Comparison of ENCODE assay signal across 8 cellular contexts in the genomic region with DNA sequence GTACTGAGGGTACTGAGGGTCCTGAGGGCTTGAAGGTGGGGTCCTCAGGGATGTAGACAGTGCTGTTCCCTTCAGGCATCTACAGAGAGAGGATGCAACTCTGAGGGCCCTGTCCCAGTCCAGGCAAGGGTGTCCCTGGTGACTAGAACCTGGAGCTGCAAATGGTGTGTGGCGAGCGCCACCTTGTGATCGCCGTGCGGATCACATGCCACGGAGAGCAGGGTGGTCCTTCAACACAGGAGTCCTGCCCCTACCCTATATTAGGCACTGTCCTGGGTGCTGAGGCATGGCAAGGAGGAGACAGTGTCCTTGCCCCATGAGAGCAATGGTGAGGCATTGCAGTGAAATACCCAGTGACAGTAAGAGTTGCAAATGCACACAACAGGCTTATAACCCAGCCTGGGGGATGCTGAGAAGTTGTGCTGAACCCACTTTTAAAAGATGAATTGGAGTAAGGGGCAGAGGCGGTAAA. TPM values are rescaled to one million over a fixed set of nuclear protein-coding genes. Genes with fewer than 3 reads are reported as not detected.
A peak's percentile ranks its signal among the peaks of the same experiment; 100 is the strongest.
DNase-seq lines count a peak whose midpoint lies in the region; ATAC-seq and TF ChIP-seq lines count a peak whose summit lies in the region.

No MANE protein-coding gene starts in this region.

- POLR2A ChIA-PET in Caco-2 (lab: Charles Lee), result no interaction called here

- TF ChIP-seq CTCF in Caco-2 (IDR thresholded peaks at IDR 0.05; ENCODE audit: insufficient read depth in 1 of 2, low read depth in 1 of 2, low read length in 1 of 2, severe bottlenecking in 1 of 2, unreplicated experiment in 1 of 2) (peak; percentile 89 to 91), gastrocnemius medialis (IDR thresholded peaks at IDR 0.05 in 4 of 5, conservative IDR thresholded peaks at IDR 0.05 in 1 of 5) (peak in 4 of 5 experiments; percentile 18 to 44 (median 26))

- CTCF ChIA-PET in Caco-2 (lab: Charles Lee), result interaction anchor here (0.6 to 3.2 kb wide), 6 partner anchors 30 to 116 kb away, joined by 3 to 34 read pairs (median 6); no protein-coding TSS in a partner anchor

- no peak overlapping the region for H3K4me3 ChIP-seq in Caco-2 (ENCODE audit: low read depth, low read length)
- no peak overlapping the region for H3K4me3 ChIP-seq in gastrocnemius medialis

- H3K4me3 Mint-ChIP-seq in Caco-2 (ENCODE audit: unreplicated experiment), result no peak overlapping the region
- H3K4me3 Mint-ChIP-seq in activated T-cell treated with anti-CD3 and anti-CD28 coated beads, Interleukin-2, amount 50 U/mL, for 24 hours, result no peak overlapping the region

- H3K36me3 ChIP-seq in Caco-2 (ENCODE audit: control insufficient read depth, insufficient read depth, low read length) (no peaks in the 10 kb centered on the region), gastrocnemius medialis (no peaks in the 10 kb centered on the region)

- no peak overlapping the region for H3K27ac Mint-ChIP-seq in Caco-2 (ENCODE audit: unreplicated experiment)
- H3K27ac Mint-ChIP-seq in activated T-cell treated with anti-CD3 and anti-CD28 coated beads, Interleukin-2, amount 50 U/mL, for 24 hours, result no peak overlapping the region

- intact Hi-C loops in Caco-2 (cut with micrococcal nuclease; ENCODE audit: unreplicated experiment), result loop anchor here (1.0 to 2.0 kb wide), 4 partner anchors 14 to 115 kb away; no protein-coding TSS in a partner anchor
- intact Hi-C loops in left cardiac atrium (cut with DNase I), result loop anchor here (2.0 to 5.0 kb wide), 2 partner anchors 114 to 116 kb away; no protein-coding TSS in a partner anchor
- intact Hi-C loops in gastrocnemius medialis (cut with DNase I; ENCODE audit: low total_unique reads), result no loop called here

- H3K27me3 ChIP-seq in Caco-2 (replicated peaks; ENCODE audit: control insufficient read depth, insufficient read depth, low read length) (peaks cover 1% of the 10 kb centered on the region; the same call in 1 of the 2 replicates), gastrocnemius medialis (peaks cover 20 to 32% (median 27%) of the 10 kb centered on the region in 3 donors)

- H3K9me3 Mint-ChIP-seq in Caco-2 (ENCODE audit: unreplicated experiment), result no peaks in the 10 kb centered on the region
- no peaks in the 10 kb centered on the region for H3K9me3 Mint-ChIP-seq in activated T-cell treated with anti-CD3 and anti-CD28 coated beads, Interleukin-2, amount 50 U/mL, for 24 hours

- H3K9me3 ChIP-seq in Caco-2, result no peaks in the 10 kb centered on the region
- H3K9me3 ChIP-seq in gastrocnemius medialis, result no peaks in the 10 kb centered on the region

- ATAC-seq in GM19463 (IDR thresholded peaks at IDR 0.05; ENCODE audit: unreplicated experiment), result peak; percentile 57
- peak; percentile 23 to 64 for ATAC-seq in left cardiac atrium
- no peak for ATAC-seq in gastrocnemius medialis
- ATAC-seq in HG02840 (IDR thresholded peaks at IDR 0.05; ENCODE audit: low FRiP score, unreplicated experiment), result no peak
- no peak for ATAC-seq in HG03025 (IDR thresholded peaks at IDR 0.05; ENCODE audit: low FRiP score, unreplicated experiment)

- no peaks in the 10 kb centered on the region for H3K4me1 Mint-ChIP-seq in Caco-2 (ENCODE audit: low read depth, unreplicated experiment)
- no peaks in the 10 kb centered on the region for H3K4me1 Mint-ChIP-seq in activated T-cell treated with anti-CD3 and anti-CD28 coated beads, Interleukin-2, amount 50 U/mL, for 24 hours (ENCODE audit: low read depth)

- H3K27me3 Mint-ChIP-seq in Caco-2 (ENCODE audit: insufficient read depth, unreplicated experiment), result peaks cover 12% of the 10 kb centered on the region
- peaks cover 26% of the 10 kb centered on the region for H3K27me3 Mint-ChIP-seq in activated T-cell treated with anti-CD3 and anti-CD28 coated beads, Interleukin-2, amount 50 U/mL, for 24 hours

- no peaks in the 10 kb centered on the region for H3K36me3 Mint-ChIP-seq in Caco-2 (ENCODE audit: insufficient read depth, unreplicated experiment)
- H3K36me3 Mint-ChIP-seq in activated T-cell treated with anti-CD3 and anti-CD28 coated beads, Interleukin-2, amount 50 U/mL, for 24 hours (ENCODE audit: low read depth), result no peaks in the 10 kb centered on the region

- BruUV-seq in Caco-2 (replicated peaks; lab: Mats Ljungman, UMichigan), result no TSS peak

- in situ Hi-C loops in gastrocnemius medialis (cut with MboI; ENCODE audit: low sequenced_read_pairs in 4 of 4), result no loop called here

- H3K4me1 ChIP-seq in Caco-2, result no peaks in the 10 kb centered on the region
- H3K4me1 ChIP-seq in gastrocnemius medialis, result no peaks in the 10 kb centered on the region

- DNase-seq in Caco-2 (peak; percentile 80 to 89), NCI-H2227 (lab: John Stamatoyannopoulos, UW; ENCODE audit: unreplicated experiment) (peak; percentile 63), left cardiac atrium (no peak), gastrocnemius medialis (no peak)
- DNase-seq in activated T-cell treated with anti-CD3 and anti-CD28 coated beads, Interleukin-2, amount 50 U/mL, for 24 hours, result peak; percentile 52

- TF ChIP-seq POLR2A in gastrocnemius medialis (IDR thresholded peaks at IDR 0.05), result no peak

- H3K27ac ChIP-seq in gastrocnemius medialis, result no peak overlapping the region

RNA-seq across cellular contexts. Expression of a gene that starts 23.6 kb away (rescaled TPM):
- total RNA-seq in Caco-2 (2022) (not detected in 2 replicates), left cardiac atrium (1 to 10 TPM in 1 of 2 donors, under 1 TPM in 1; 0.15 to 1.8 TPM), gastrocnemius medialis (not detected)

Comparison
In these comparisons a context has a peak if more than half of its experiments do, and no peak if none do; other contexts are left out.
1. DNase-seq: peak in Caco-2 (2 of 2), NCI-H2227 (single experiment) and activated T-cell treated with anti-CD3 and anti-CD28 coated beads, Interleukin-2, amount 50 U/mL, for 24 hours (single experiment); none in left cardiac atrium (single experiment) and gastrocnemius medialis (0 of 2).
2. ATAC-seq: peak in GM19463 (single experiment) and left cardiac atrium (2 of 2); none in gastrocnemius medialis (0 of 2), HG02840 (single experiment) and HG03025 (single experiment).